In genomic region chr9:101433229-101433628, GRCh38 we compare ENCODE assay signal across 32 cellular contexts. TPM values are rescaled to one million over a fixed set of nuclear protein-coding genes. Genes with fewer than 3 reads are reported as not detected.
"Had no signal": no experiment of that assay in that cellular context is flagged by ENCODE, and none has a peak within 500 bp of the region (broad histone marks: within the 10 kb centered on the region; RNA-seq: fewer than 3 reads in every experiment).

No MANE protein-coding gene starts in this region.

- ATAC-seq: activated CD8-positive, alpha-beta memory T cell treated with anti-CD3 and anti-CD28 coated beads, Interleukin-2, amount 10 ng/mL, durations not matched to agents 7 days and 5 days; activated naive CD8-positive, alpha-beta T cell treated with anti-CD3 and anti-CD28 coated beads, Interleukin-2, amount 50 U/mL, for 24 hours; K562; Panc1 had no signal

- H3K4me2 ChIP-seq: SK-N-SH had no signal

- H3K9me2 ChIP-seq: SK-N-SH had no signal

- H3K36me3 Mint-ChIP-seq: activated CD8-positive, alpha-beta memory T cell treated with anti-CD3 and anti-CD28 coated beads, Interleukin-2, amount 10 ng/mL, durations not matched to agents 7 days and 5 days; activated naive CD4-positive, alpha-beta T cell treated with anti-CD3 and anti-CD28 coated beads, Interleukin-2, amount 10 ng/mL, durations not matched to agents 7 days and 5 days; brain had no signal

- H3K27ac Mint-ChIP-seq: activated B cell treated with CpG ODN at 0.5 μM for 24 hours; activated CD4-positive, alpha-beta memory T cell treated with anti-CD3 and anti-CD28 coated beads, Interleukin-2, amount 10 ng/mL, durations not matched to agents 7 days and 5 days; activated CD8-positive, alpha-beta memory T cell treated with anti-CD3 and anti-CD28 coated beads, Interleukin-2, amount 10 ng/mL, durations not matched to agents 7 days and 5 days; activated naive CD4-positive, alpha-beta T cell treated with anti-CD3 and anti-CD28 coated beads, Interleukin-2, amount 10 ng/mL, durations not matched to agents 7 days and 5 days; activated naive CD8-positive, alpha-beta T cell; activated naive CD8-positive, alpha-beta T cell treated with anti-CD3 and anti-CD28 coated beads, Interleukin-2, amount 50 U/mL, for 24 hours; brain; T-helper 1 cell treated with Interleukin-12 subunit alpha and Interleukin-12 subunit beta and Interleukin-4 antibody, amounts not matched to agents 30 μg/mL and 1 μg/mL, for 36 hours; T-helper 2 cell treated with Interferon-gamma antibody and Interleukin-4, amounts not matched to agents 5 μg/mL and 100 μg/mL, for 36 hours had no signal

- H3K36me3 ChIP-seq: SJSA1 had no signal

- H3K9me3 Mint-ChIP-seq: activated B cell treated with CpG ODN at 0.5 μM for 24 hours; activated CD4-positive, alpha-beta memory T cell treated with anti-CD3 and anti-CD28 coated beads, Interleukin-2, amount 10 ng/mL, durations not matched to agents 7 days and 5 days; activated naive CD4-positive, alpha-beta T cell treated with anti-CD3 and anti-CD28 coated beads, Interleukin-2, amount 10 ng/mL, durations not matched to agents 7 days and 5 days; activated naive CD8-positive, alpha-beta T cell treated with anti-CD3 and anti-CD28 coated beads, Interleukin-2, amount 50 U/mL, for 24 hours; brain; T-helper 1 cell treated with Interleukin-12 subunit alpha and Interleukin-12 subunit beta and Interleukin-4 antibody, amounts not matched to agents 30 μg/mL and 1 μg/mL, for 36 hours; T-helper 2 cell treated with Interferon-gamma antibody and Interleukin-4, amounts not matched to agents 5 μg/mL and 100 μg/mL, for 36 hours had no signal

- H3K9ac ChIP-seq: SK-N-SH had no signal

- H3K4me1 Mint-ChIP-seq: activated CD4-positive, alpha-beta memory T cell treated with anti-CD3 and anti-CD28 coated beads, Interleukin-2, amount 10 ng/mL, durations not matched to agents 7 days and 5 days; activated CD8-positive, alpha-beta memory T cell treated with anti-CD3 and anti-CD28 coated beads, Interleukin-2, amount 10 ng/mL, durations not matched to agents 7 days and 5 days; activated naive CD4-positive, alpha-beta T cell treated with anti-CD3 and anti-CD28 coated beads, Interleukin-2, amount 10 ng/mL, durations not matched to agents 7 days and 5 days; activated naive CD8-positive, alpha-beta T cell treated with anti-CD3 and anti-CD28 coated beads, Interleukin-2, amount 50 U/mL, for 24 hours; brain had no signal

- DNase-seq: activated B cell treated with CpG ODN at 0.5 μM for 24 hours; activated CD4-positive, alpha-beta memory T cell treated with anti-CD3 and anti-CD28 coated beads, Interleukin-2, amount 10 ng/mL, durations not matched to agents 7 days and 5 days; activated CD4-positive, alpha-beta T cell treated with anti-CD3 and anti-CD28 coated beads for 4 hours; activated CD4-positive, CD25-positive, alpha-beta regulatory T cell treated with anti-CD3 and anti-CD28 coated beads, Interleukin-2, amount 50 U/mL, for 72 hours; activated CD8-positive, alpha-beta memory T cell treated with anti-CD3 and anti-CD28 coated beads for 24 hours; activated CD8-positive, alpha-beta memory T cell treated with anti-CD3 and anti-CD28 coated beads, Interleukin-2, amount 10 ng/mL, durations not matched to agents 7 days and 5 days; activated CD8-positive, alpha-beta memory T cell treated with anti-CD3 and anti-CD28 coated beads, Interleukin-2, amount 50 U/mL, for 48 hours; activated effector memory CD4-positive, alpha-beta T cell treated with Interleukin-2 at 50 U/mL for 16 hours; activated naive CD4-positive, alpha-beta T cell treated with anti-CD3 and anti-CD28 coated beads, Interleukin-2, amount 10 ng/mL, durations not matched to agents 7 days and 5 days; activated naive CD8-positive, alpha-beta T cell treated with anti-CD3 and anti-CD28 coated beads, Interleukin-2, amount 50 U/mL, for 24 hours; activated T-cell treated with anti-CD3 and anti-CD28 coated beads, Interleukin-2, amount 50 U/mL, for 48 hours; anterior cingulate cortex; caudate nucleus; NCI-H1105; NCI-H1417 treated with DMSO at 0.1 percent for 48 hours; NCI-H187 treated with DMSO at 0.1 percent for 48 hours; NCI-H2081 treated with DMSO at 0.1 percent for 48 hours; NCI-H226; NCI-H446 treated with DMSO at 0.1 percent for 48 hours; NCI-H524; RPMI8226; SHP77 treated with DMSO at 0.1 percent for 48 hours; SK-N-SH had no signal

- H3K4me1 ChIP-seq: SJSA1 had no signal

- H3K4me3 Mint-ChIP-seq: activated B cell treated with CpG ODN at 0.5 μM for 24 hours; activated CD4-positive, alpha-beta memory T cell treated with anti-CD3 and anti-CD28 coated beads, Interleukin-2, amount 10 ng/mL, durations not matched to agents 7 days and 5 days; activated CD8-positive, alpha-beta memory T cell treated with anti-CD3 and anti-CD28 coated beads, Interleukin-2, amount 10 ng/mL, durations not matched to agents 7 days and 5 days; activated naive CD4-positive, alpha-beta T cell treated with anti-CD3 and anti-CD28 coated beads, Interleukin-2, amount 10 ng/mL, durations not matched to agents 7 days and 5 days; activated naive CD8-positive, alpha-beta T cell; activated naive CD8-positive, alpha-beta T cell treated with anti-CD3 and anti-CD28 coated beads, Interleukin-2, amount 50 U/mL, for 24 hours; brain; T-helper 1 cell treated with Interleukin-12 subunit alpha and Interleukin-12 subunit beta and Interleukin-4 antibody, amounts not matched to agents 30 μg/mL and 1 μg/mL, for 36 hours; T-helper 2 cell treated with Interferon-gamma antibody and Interleukin-4, amounts not matched to agents 5 μg/mL and 100 μg/mL, for 36 hours had no signal

- H3K27ac ChIP-seq: SJSA1 had no signal

- H3K4me3 ChIP-seq: K562, SJSA1 had no signal

- H3K9me3 ChIP-seq: SJSA1, SK-N-SH had no signal

RNA-seq across cellular contexts. Expression of gene ALDOB, which starts 2.3 kb away (rescaled TPM):
- total RNA-seq: activated B cell treated with CpG ODN at 0.5 μM for 24 hours; activated CD4-positive, alpha-beta memory T cell treated with anti-CD3 and anti-CD28 coated beads, Interleukin-2, amount 10 ng/mL, durations not matched to agents 7 days and 5 days; activated CD8-positive, alpha-beta memory T cell treated with anti-CD3 and anti-CD28 coated beads, Interleukin-2, amount 10 ng/mL, durations not matched to agents 7 days and 5 days; bronchial epithelial cell; M059J; SJSA1 had no signal
- polyA plus RNA-seq: K562, SK-N-SH had no signal

RNA-seq across cellular contexts. Expression of gene BAAT, which starts 48.4 kb away (rescaled TPM):
- total RNA-seq: activated B cell treated with CpG ODN at 0.5 μM for 24 hours; activated CD4-positive, alpha-beta memory T cell treated with anti-CD3 and anti-CD28 coated beads, Interleukin-2, amount 10 ng/mL, durations not matched to agents 7 days and 5 days; activated CD8-positive, alpha-beta memory T cell treated with anti-CD3 and anti-CD28 coated beads, Interleukin-2, amount 10 ng/mL, durations not matched to agents 7 days and 5 days; M059J; SJSA1 had no signal
